19 cellular contexts compared by ENCODE assay signal in genomic region chr10:27450225-27450624, GRCh38. TPM values are rescaled to one million over a fixed set of nuclear protein-coding genes. Genes with fewer than 3 reads are reported as not detected.
A peak's percentile ranks its signal among the peaks of the same experiment; 100 is the strongest.
DNase-seq lines count a peak whose midpoint lies in the region; ATAC-seq and TF ChIP-seq lines count a peak whose summit lies in the region.
"Had no signal": no experiment of that assay in that cellular context is flagged by ENCODE, and none has a peak within 500 bp of the region (broad histone marks: within the 10 kb centered on the region; RNA-seq: fewer than 3 reads in every experiment).

No MANE protein-coding gene starts in this region.

- H3K27me3 Mint-ChIP-seq in T-cell = no peaks in the 10 kb centered on the region

- H3K27ac Mint-ChIP-seq in T-cell = no peak overlapping the region
- H3K27ac Mint-ChIP-seq: B cell had no signal

- H3K27ac ChIP-seq in VCaP = peak overlapping the region; percentile 47; the same call in 1 of the 2 replicates
- H3K27ac ChIP-seq: A549, Peyer's patch had no signal

- peaks cover 14 to 20% (median 17%) of the 10 kb centered on the region in 3 donors for H3K4me1 Mint-ChIP-seq in T-cell

- no peaks in the 10 kb centered on the region for H3K9me3 Mint-ChIP-seq in T-cell

- CTCF ChIA-PET in T-cell (lab: Charles Lee) = no interaction called here

- POLR2A ChIA-PET in T-cell (lab: Charles Lee) = no interaction called here

- ATAC-seq in T-cell (replicated peaks in 1 of 4) = no peak
- ATAC-seq: A549 had no signal

- DNase-seq in GF-D8 (lab: John Stamatoyannopoulos, UW) (peak; percentile 41), MV-4-11 (lab: John Stamatoyannopoulos, UW) (peak; percentile 29), renal cortical epithelial cell (ENCODE audit: low read depth) (peak; percentile 73), T-cell (no peak), NK-92 (lab: John Stamatoyannopoulos, UW; ENCODE audit: unreplicated experiment) (no peak)
- DNase-seq in activated naive CD4-positive, alpha-beta T cell (lab: John Stamatoyannopoulos, UW) = no peak
- DNase-seq: KBM-7, NCI-H1092, NCI-H1417 treated with DMSO at 0.1 percent for 48 hours, NCI-H1694 treated with DMSO at 0.1 percent for 48 hours, NCI-H2081, NCI-H2227 treated with DMSO at 0.1 percent for 48 hours, NCI-H526 treated with DMSO at 0.1 percent for 48 hours, Peyer's patch, SK-N-SH had no signal

- TF ChIP-seq CTCF in VCaP (conservative IDR thresholded peaks at IDR 0.05) = no peak

- H3K4me3 Mint-ChIP-seq in T-cell = no peak overlapping the region
- H3K4me3 Mint-ChIP-seq: B cell, CD14-positive monocyte had no signal

- no peaks in the 10 kb centered on the region for H3K36me3 Mint-ChIP-seq in T-cell
- H3K36me3 Mint-ChIP-seq: CD14-positive monocyte had no signal

RNA-seq across cellular contexts. Expression of gene RAB18, which starts 53.9 kb away (rescaled TPM):
- 75.7 and 132 TPM in 2 replicates for total RNA-seq in renal cortical epithelial cell
- 100 to 1,000 TPM in 2 of 5 donors, 10 to 100 TPM in 3; 56.5 to 118 (median 69.5) TPM for total RNA-seq in T-cell

Comparison
In these comparisons a context has a peak if more than half of its experiments do, and no peak if none do; other contexts are left out.
1. DNase-seq: peak in GF-D8 (single experiment), MV-4-11 (single experiment) and renal cortical epithelial cell (single experiment); none in activated naive CD4-positive, alpha-beta T cell (0 of 4), T-cell (0 of 34) and NK-92 (single experiment).